ENCODE assay signal across 23 cellular contexts in genomic region chr10:188546-188945, GRCh38. TPM values are rescaled to one million over a fixed set of nuclear protein-coding genes. Genes with fewer than 3 reads are reported as not detected.
DNase-seq lines count a peak whose midpoint lies in the region; ATAC-seq, FAIRE-seq and TF ChIP-seq lines count a peak whose summit lies in the region.
"Had no signal": no experiment of that assay in that cellular context is flagged by ENCODE, and none has a peak within 500 bp of the region (broad histone marks: within the 10 kb centered on the region; RNA-seq: fewer than 3 reads in every experiment).

No MANE protein-coding gene starts in this region.

- H3K4me3 ChIP-seq in endothelial cell of umbilical vein (replicated peaks in 1 of 3; ENCODE audit: insufficient read depth in 1 of 3, low read depth in 1 of 3, low read length in 3 of 3): peak overlapping the region in 1 of 3 experiments; percentile 19
- H3K4me3 ChIP-seq in CD8-positive, alpha-beta memory T cell (ENCODE audit: low read length): no peak overlapping the region
- H3K4me3 ChIP-seq: adrenal gland, SJSA1 had no signal

- no peaks in the 10 kb centered on the region for H3K9me3 ChIP-seq in endothelial cell of umbilical vein (replicated peaks; ENCODE audit: control insufficient read depth, insufficient read depth, low read length)
- no peaks in the 10 kb centered on the region for H3K9me3 ChIP-seq in CD8-positive, alpha-beta memory T cell (ENCODE audit: low read length)
- H3K9me3 ChIP-seq: SJSA1 had no signal

- H3K9ac ChIP-seq in endothelial cell of umbilical vein (replicated peaks; ENCODE audit: extremely low read depth, insufficient read depth, low read length): peak overlapping the region; percentile 54

- no peaks in the 10 kb centered on the region for H3K27me3 Mint-ChIP-seq in progenitor cell of endocrine pancreas
- no peaks in the 10 kb centered on the region for H3K27me3 Mint-ChIP-seq in CD8-positive, alpha-beta memory T cell
- H3K27me3 Mint-ChIP-seq: dendritic cell treated with granulocyte-macrophage colony-stimulating factor and Interleukin-4, amounts not matched to agents 40 ng/mL and 50 ng/mL, for 4 days; naive thymus-derived CD4-positive, alpha-beta T cell had no signal

- H3K9me1 ChIP-seq in endothelial cell of umbilical vein (replicated peaks; ENCODE audit: control insufficient read depth, extremely low read depth, insufficient read depth, low read length): peaks cover 2% of the 10 kb centered on the region

- peaks cover 7% of the 10 kb centered on the region for H3K4me1 Mint-ChIP-seq in progenitor cell of endocrine pancreas (ENCODE audit: low read depth)
- H3K4me1 Mint-ChIP-seq in CD8-positive, alpha-beta memory T cell: peaks cover 24 to 55% (median 30%) of the 10 kb centered on the region in 3 donors

- TF ChIP-seq POLR2A in endothelial cell of umbilical vein (IDR thresholded peaks at IDR 0.05; ENCODE audit: low read depth, low read length): peak; percentile 17

- peak overlapping the region; percentile 92 for H3K4me2 ChIP-seq in endothelial cell of umbilical vein (ENCODE audit: insufficient read depth, low read length)

- H3K36me3 Mint-ChIP-seq in progenitor cell of endocrine pancreas (ENCODE audit: insufficient read depth): peaks cover 26% of the 10 kb centered on the region
- peaks cover 17 to 63% (median 18%) of the 10 kb centered on the region in 3 donors for H3K36me3 Mint-ChIP-seq in CD8-positive, alpha-beta memory T cell

- BruUV-seq in endothelial cell of umbilical vein (replicated peaks; lab: Mats Ljungman, UMichigan): no TSS peak

- peaks cover 0 to 10% of the 10 kb centered on the region in 2 experiments for H3K36me3 ChIP-seq in endothelial cell of umbilical vein (ENCODE audit: control insufficient read depth in 2 of 2, extremely low read depth in 1 of 2, insufficient read depth in 2 of 2, low read length in 2 of 2)
- H3K36me3 ChIP-seq in CD8-positive, alpha-beta memory T cell (ENCODE audit: insufficient read depth, low read length): no peaks in the 10 kb centered on the region
- H3K36me3 ChIP-seq: adrenal gland had no signal

- ATAC-seq in GM19351 (IDR thresholded peaks at IDR 0.05; ENCODE audit: unreplicated experiment) (no peak), GM19397 (IDR thresholded peaks at IDR 0.05; ENCODE audit: unreplicated experiment) (no peak)
- ATAC-seq: naive thymus-derived CD4-positive, alpha-beta T cell had no signal

- CTCF ChIA-PET in endothelial cell of umbilical vein (lab: Charles Lee): no interaction called here
- CTCF ChIA-PET in CD8-positive, alpha-beta memory T cell (lab: Charles Lee): no interaction called here

- DNase-seq in EL: peak; percentile 24
- peak; percentile 1 for DNase-seq in NCI-H69 (lab: John Stamatoyannopoulos, UW)
- peak; percentile 86 for DNase-seq in endothelial cell of umbilical vein (ENCODE audit: low read depth, low spot score)
- DNase-seq in progenitor cell of endocrine pancreas (ENCODE audit: low spot score, unreplicated experiment): no peak
- DNase-seq in CD8-positive, alpha-beta memory T cell: no peak
- DNase-seq: activated CD4-positive, alpha-beta T cell treated with anti-CD3 and anti-CD28 coated beads for 1 hour; activated naive CD4-positive, alpha-beta T cell treated with Interleukin-2 at 50 U/mL for 16 hours; adrenal gland; head of caudate nucleus; naive thymus-derived CD4-positive, alpha-beta T cell; NCI-H510A treated with DMSO at 0.1 percent for 48 hours; occipital lobe; retina; stimulated activated CD4-positive, alpha-beta T cell treated with anti-CD3 and anti-CD28 coated beads, Interleukin-4, amount 100 ng/mL, for 1 hour; stimulated activated naive CD4-positive, alpha-beta T cell had no signal

- peaks cover 34% of the 10 kb centered on the region for H3K4me1 ChIP-seq in endothelial cell of umbilical vein (ENCODE audit: control insufficient read depth, extremely low read depth, insufficient read depth, low read length)
- no peaks in the 10 kb centered on the region for H3K4me1 ChIP-seq in CD8-positive, alpha-beta memory T cell (ENCODE audit: insufficient read depth, low read length)

- dilution Hi-C loops in endothelial cell of umbilical vein (cut with MboI; ENCODE audit: extremely low pct_ligation_motif_present, low sequenced_read_pairs): no loop called here

- peak overlapping the region; percentile 30 for H3K27ac Mint-ChIP-seq in progenitor cell of endocrine pancreas
- peak overlapping the region in 1 of 8 donors; percentile 8 for H3K27ac Mint-ChIP-seq in CD8-positive, alpha-beta memory T cell
- H3K27ac Mint-ChIP-seq: dendritic cell treated with granulocyte-macrophage colony-stimulating factor and Interleukin-4, amounts not matched to agents 40 ng/mL and 50 ng/mL, for 4 days; mesothelial cell of epicardium; naive thymus-derived CD4-positive, alpha-beta T cell had no signal

- no peak for TF ChIP-seq CTCF in endothelial cell of umbilical vein (IDR thresholded peaks at IDR 0.05; ENCODE audit: extremely low read depth in 1 of 2, insufficient read depth in 1 of 2, low read depth in 1 of 2, low read length in 2 of 2)
- TF ChIP-seq CTCF in progenitor cell of endocrine pancreas (IDR thresholded peaks at IDR 0.05; ENCODE audit: unreplicated experiment): no peak

- peaks cover 11% of the 10 kb centered on the region for H3K9me3 Mint-ChIP-seq in progenitor cell of endocrine pancreas (ENCODE audit: low read depth)
- H3K9me3 Mint-ChIP-seq in CD8-positive, alpha-beta memory T cell: peaks cover 0 to 7% (median 4%) of the 10 kb centered on the region in 5 donors

- H2AFZ ChIP-seq in endothelial cell of umbilical vein (ENCODE audit: low read depth, low read length): no peak overlapping the region

- H3K27me3 ChIP-seq in endothelial cell of umbilical vein (ENCODE audit: control insufficient read depth in 2 of 2, insufficient read depth in 2 of 2, low read length in 2 of 2): no peaks in the 10 kb centered on the region
- H3K27me3 ChIP-seq in CD8-positive, alpha-beta memory T cell (ENCODE audit: insufficient read depth, low read length, poor library complexity, severe bottlenecking): no peaks in the 10 kb centered on the region
- H3K27me3 ChIP-seq: adrenal gland, SJSA1 had no signal

- no peak overlapping the region for H3K4me3 Mint-ChIP-seq in progenitor cell of endocrine pancreas (ENCODE audit: low read depth)
- H3K4me3 Mint-ChIP-seq in CD8-positive, alpha-beta memory T cell: no peak overlapping the region
- H3K4me3 Mint-ChIP-seq: CD14-positive monocyte; dendritic cell treated with granulocyte-macrophage colony-stimulating factor and Interleukin-4, amounts not matched to agents 40 ng/mL and 50 ng/mL, for 4 days; mesothelial cell of epicardium; naive thymus-derived CD4-positive, alpha-beta T cell; T-helper 1 cell treated with Interleukin-12 subunit alpha and Interleukin-12 subunit beta and Interleukin-4 antibody, amounts not matched to agents 30 μg/mL and 1 μg/mL, for 36 hours had no signal

- POLR2A ChIA-PET in endothelial cell of umbilical vein (lab: Charles Lee): no interaction called here
- POLR2A ChIA-PET in CD8-positive, alpha-beta memory T cell (lab: Charles Lee): no interaction called here

- H4K20me1 ChIP-seq in endothelial cell of umbilical vein (replicated peaks; ENCODE audit: control insufficient read depth, extremely low read depth, insufficient read depth, low read length): no peaks in the 10 kb centered on the region

- intact Hi-C loops in endothelial cell of umbilical vein (cut with micrococcal nuclease): no loop called here

- H3K27ac ChIP-seq in endothelial cell of umbilical vein (ENCODE audit: insufficient read depth, low read depth, low read length): peak overlapping the region; percentile 85
- no peak overlapping the region for H3K27ac ChIP-seq in CD8-positive, alpha-beta memory T cell (ENCODE audit: low read depth, low read length)
- H3K27ac ChIP-seq: adrenal gland, SJSA1 had no signal

- peaks cover 25% of the 10 kb centered on the region for H3K79me2 ChIP-seq in endothelial cell of umbilical vein (ENCODE audit: control insufficient read depth, insufficient read depth, low read length)

- peak; percentile 72 for FAIRE-seq in endothelial cell of umbilical vein (lab: Jason Lieb, UNC)
- FAIRE-seq: urothelium cell line had no signal

TF ChIP-seq in endothelial cell of umbilical vein, 7 proteins besides CTCF, POLR2A, EP300 and RAD21:
- TF ChIP-seq EZH2 (IDR thresholded peaks at IDR 0.05; ENCODE audit: borderline replicate concordance, low read depth, low read length, severe bottlenecking) (no peak), MYC (IDR thresholded peaks at IDR 0.05; ENCODE audit: low read depth, low read length) (no peak), FOS (IDR thresholded peaks at IDR 0.05; ENCODE audit: borderline replicate concordance, insufficient read depth, low read length) (peak; percentile 81), GATA2 (IDR thresholded peaks at IDR 0.05; ENCODE audit: insufficient read depth, insufficient read length, low read depth, low read length) (peak; percentile 47), MAX (IDR thresholded peaks at IDR 0.05; ENCODE audit: insufficient read depth, insufficient read length) (no peak), POLR2AphosphoS5 (IDR thresholded peaks at IDR 0.05; ENCODE audit: insufficient read depth, low read depth, low read length) (peak; percentile 21), JUN (IDR thresholded peaks at IDR 0.05; ENCODE audit: borderline replicate concordance, insufficient read depth, insufficient read length, low read depth) (peak; percentile 51)

RNA-seq across cellular contexts. Expression of gene ZMYND11, which starts 53.3 kb away (rescaled TPM):
- total RNA-seq in endothelial cell of umbilical vein: 50.9 and 56.0 TPM in 2 replicates
- polyA plus RNA-seq in endothelial cell of umbilical vein: 13.2 and 17.0 TPM in 2 replicates
- 29.3 and 31.2 TPM in 2 replicates for polyA plus RNA-seq in endothelial cell of umbilical vein (2011; cell fraction: cytosol; rRNA removed)
- polyA plus RNA-seq in endothelial cell of umbilical vein (2011; cell fraction: nucleus; rRNA removed): 54.6 and 69.7 TPM in 2 replicates
- polyA plus RNA-seq in endothelial cell of umbilical vein (2012): 48.1 and 49.8 TPM in 2 replicates
- polyA minus RNA-seq in endothelial cell of umbilical vein: 30.4 and 35.3 TPM in 2 replicates
- polyA minus RNA-seq in endothelial cell of umbilical vein (2011; cell fraction: cytosol; rRNA and poly(A)+ RNA removed): 12.9 TPM
- polyA minus RNA-seq in endothelial cell of umbilical vein (2011; cell fraction: nucleus; rRNA and poly(A)+ RNA removed): 16.6 and 20.9 TPM in 2 replicates
- 69.2 and 74.4 TPM in 2 replicates for total RNA-seq in progenitor cell of endocrine pancreas
- total RNA-seq in CD8-positive, alpha-beta memory T cell: 10 to 100 TPM; 34.9 to 36.7 TPM
- polyA plus RNA-seq in CD8-positive, alpha-beta memory T cell: 53.5 TPM

Comparison
In these comparisons a context has a peak if more than half of its experiments do, and no peak if none do; other contexts are left out.
1. DNase-seq: peak in EL (single experiment), NCI-H69 (single experiment) and endothelial cell of umbilical vein (single experiment); none in progenitor cell of endocrine pancreas (single experiment) and CD8-positive, alpha-beta memory T cell (0 of 5).